In genomic region chr14:31692376-31692781, GRCh38 we compare ENCODE assay signal across 11 cellular contexts.
A peak's percentile ranks its signal among the peaks of the same experiment; 100 is the strongest.
DNase-seq lines count a peak whose midpoint lies in the region; ATAC-seq and TF ChIP-seq lines count a peak whose summit lies in the region.
"Had no signal": no experiment of that assay in that cellular context is flagged by ENCODE, and none has a peak within 500 bp of the region (broad histone marks: within the 10 kb centered on the region; RNA-seq: fewer than 3 reads in every experiment).

No MANE protein-coding gene starts in this region.

- CTCF ChIA-PET in SK-N-SH (lab: Yijun Ruan, JAX), result interaction anchor here (1.0 kb wide), 1 partner anchor 182 kb away, joined by 3 read pairs; no protein-coding TSS in a partner anchor

- no peak overlapping the region for H2AFZ ChIP-seq in KMS-11 (ENCODE audit: low read depth)
- H2AFZ ChIP-seq in SK-N-SH (ENCODE audit: low read depth), result no peak overlapping the region

- intact Hi-C loops in lower leg skin (cut with DNase I; ENCODE audit: low total_unique reads), result no loop called here

- H3K4me2 ChIP-seq in KMS-11, result peak overlapping the region; percentile 27; the same call in 1 of the 2 replicates
- H3K4me2 ChIP-seq in SK-N-SH, result peak overlapping the region; percentile 37; the same call in 1 of the 2 replicates

- 85% methylated on average over 1 of the region's 1 CpG for WGBS in SK-N-SH (ENCODE audit: low lambda C conversion rate)
- 82 to 88% methylated on average over 1 of the region's 1 CpG for WGBS in lower leg skin, 2 donors

- no peak overlapping the region for H3K4me3 ChIP-seq in KMS-11 (IDR thresholded peaks at IDR 0.05; ENCODE audit: insufficient read depth, low read depth, low read length)
- H3K4me3 ChIP-seq in SK-N-SH (ENCODE audit: low read depth in 2 of 2, low read length in 1 of 2), result no peak overlapping the region
- H3K4me3 ChIP-seq in lower leg skin (ENCODE audit: low read depth, poor library complexity, severe bottlenecking), result no peak overlapping the region
- H3K4me3 ChIP-seq: thoracic aorta had no signal

- no peaks in the 10 kb centered on the region for H3K36me3 ChIP-seq in KMS-11 (ENCODE audit: insufficient read depth)
- H3K36me3 ChIP-seq in SK-N-SH (replicated peaks in 1 of 2; ENCODE audit: control insufficient read depth in 1 of 2, insufficient read depth in 2 of 2, low read length in 1 of 2), result no peaks in the 10 kb centered on the region
- H3K36me3 ChIP-seq: neutrophil, thoracic aorta had no signal

- TF ChIP-seq POLR2A in lower leg skin (IDR thresholded peaks at IDR 0.05), result no peak

- TF ChIP-seq RAD21 in SK-N-SH (IDR thresholded peaks at IDR 0.05; ENCODE audit: low read length), result no peak

- peak; percentile 13 for DNase-seq in COLO829 (ENCODE audit: low spot score)
- peak; percentile 79 for DNase-seq in SK-N-SH
- DNase-seq in lung microvascular endothelial cell (ENCODE audit: low read depth in 2 of 2), result peak; percentile 8 to 10
- no peak for DNase-seq in stimulated activated naive CD8-positive, alpha-beta T cell treated with anti-CD3 and anti-CD28 coated beads, Interleukin-15, Interleukin-2, amounts not matched to agents 100 U/mL and 50 U/mL, for 24 hours
- DNase-seq in activated CD8-positive, alpha-beta memory T cell treated with anti-CD3 and anti-CD28 coated beads, Interleukin-2, amount 50 U/mL, for 48 hours, result no peak
- no peak for DNase-seq in lower leg skin (ENCODE audit: low spot score in 2 of 2)

- H3K27me3 ChIP-seq in KMS-11 (ENCODE audit: insufficient read depth, low read depth) (no peaks in the 10 kb centered on the region), SK-N-SH (ENCODE audit: insufficient read depth) (no peaks in the 10 kb centered on the region)
- H3K27me3 ChIP-seq: neutrophil had no signal

- no peaks in the 10 kb centered on the region for H3K9me3 ChIP-seq in SK-N-SH
- H3K9me3 ChIP-seq: neutrophil, thoracic aorta had no signal

- H3K9ac ChIP-seq in KMS-11 (no peak overlapping the region), SK-N-SH (no peak overlapping the region)

- no peaks in the 10 kb centered on the region for H3F3A ChIP-seq in SK-N-SH (replicated peaks; ENCODE audit: insufficient read depth)

- H3K4me1 ChIP-seq in KMS-11 (ENCODE audit: low read depth, poor library complexity, severe bottlenecking) (peaks cover 15% of the 10 kb centered on the region), SK-N-SH (ENCODE audit: control insufficient read depth in 1 of 2, insufficient read depth in 2 of 2, low read depth in 1 of 2, low read length in 1 of 2) (peaks cover 8 to 9% of the 10 kb centered on the region in 2 experiments; a peak in 3 of 4 replicates)

- TF ChIP-seq CTCF in KMS-11 (conservative IDR thresholded peaks at IDR 0.05; ENCODE audit: low read depth, low read length) (no peak), SK-N-SH (IDR thresholded peaks at IDR 0.05) (no peak), lower leg skin (IDR thresholded peaks at IDR 0.05) (no peak)

- H4K20me1 ChIP-seq in KMS-11 (ENCODE audit: insufficient read depth) (no peaks in the 10 kb centered on the region), SK-N-SH (ENCODE audit: insufficient read depth) (no peaks in the 10 kb centered on the region)

- no peak; a peak in 1 of 4 replicates for TF ChIP-seq EP300 in SK-N-SH (IDR thresholded peaks at IDR 0.05; ENCODE audit: borderline replicate concordance in 1 of 2, low read depth in 1 of 2, low read length in 1 of 2)

- no peaks in the 10 kb centered on the region for H3K79me2 ChIP-seq in KMS-11 (ENCODE audit: insufficient read depth, low read depth)
- no peaks in the 10 kb centered on the region for H3K79me2 ChIP-seq in SK-N-SH (ENCODE audit: insufficient read depth)

- no peak for ATAC-seq in HG03442 (IDR thresholded peaks at IDR 0.05; ENCODE audit: unreplicated experiment)
- ATAC-seq in stimulated activated naive CD8-positive, alpha-beta T cell treated with anti-CD3 and anti-CD28 coated beads, Interleukin-15, Interleukin-2, amounts not matched to agents 100 U/mL and 50 U/mL, for 24 hours, result no peak
- ATAC-seq: Panc1 had no signal

- POLR2A ChIA-PET in SK-N-SH (lab: Yijun Ruan, JAX), result no interaction called here

- no peaks in the 10 kb centered on the region for H3K9me2 ChIP-seq in SK-N-SH

- no peak overlapping the region for H3K27ac ChIP-seq in KMS-11
- H3K27ac ChIP-seq in SK-N-SH (ENCODE audit: low read depth in 2 of 2, low read length in 1 of 2), result peak overlapping the region in 1 of 2 experiments; percentile 58; a peak in 2 of 4 replicates
- H3K27ac ChIP-seq: neutrophil, thoracic aorta had no signal

TF ChIP-seq in SK-N-SH, 30 proteins besides CTCF, POLR2A, EP300 and RAD21:
- TF ChIP-seq SMC3 (IDR thresholded peaks at IDR 0.05; ENCODE audit: low read depth, low read length), result no peak
- TF ChIP-seq RCOR1 (IDR thresholded peaks at IDR 0.05; ENCODE audit: low read length), result peak; percentile 61; the same call in 1 of the 2 replicates

Comparison
In these comparisons a context has a peak if more than half of its experiments do, and no peak if none do; other contexts are left out.
1. DNase-seq: peak in COLO829 (single experiment), SK-N-SH (single experiment) and lung microvascular endothelial cell (2 of 2); none in stimulated activated naive CD8-positive, alpha-beta T cell treated with anti-CD3 and anti-CD28 coated beads, Interleukin-15, Interleukin-2, amounts not matched to agents 100 U/mL and 50 U/mL, for 24 hours (single experiment), activated CD8-positive, alpha-beta memory T cell treated with anti-CD3 and anti-CD28 coated beads, Interleukin-2, amount 50 U/mL, for 48 hours (single experiment) and lower leg skin (0 of 2).